22 cellular contexts compared by ENCODE assay signal in the genomic region with DNA sequence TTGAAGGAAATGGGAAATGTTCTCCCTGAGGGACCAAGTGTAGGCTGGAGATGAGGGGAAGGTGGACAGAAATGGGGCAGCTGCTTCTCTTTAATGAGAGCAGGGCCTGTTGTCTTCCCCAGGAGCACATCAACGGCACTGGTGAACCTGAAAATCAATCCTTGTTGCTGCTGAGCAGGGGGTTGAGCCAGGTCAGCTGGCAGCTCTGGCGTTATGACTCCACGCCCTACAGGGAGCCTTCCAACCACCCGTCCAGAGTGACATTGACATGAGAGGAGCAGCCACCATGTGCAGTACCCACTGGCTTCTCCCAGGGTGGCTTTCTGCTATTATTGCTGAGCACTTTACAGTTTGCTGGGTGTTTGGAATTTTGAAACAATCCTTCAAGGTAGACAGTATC.
"Had no signal": no experiment of that assay in that cellular context is flagged by ENCODE, and none has a peak within 500 bp of the region (broad histone marks: within the 10 kb centered on the region; RNA-seq: fewer than 3 reads in every experiment).

No MANE protein-coding gene starts in this region.

- H3K27me3 ChIP-seq: heart right ventricle, ovary, right atrium auricular region, sigmoid colon, testis, tibial artery had no signal

- ATAC-seq: effector memory CD8-positive, alpha-beta T cell; naive thymus-derived CD8-positive, alpha-beta T cell; stimulated activated effector memory CD8-positive, alpha-beta T cell treated with anti-CD3 and anti-CD28 coated beads, Interleukin-12 subunit alpha, Interleukin-12 subunit beta, amount 100 ng/mL, for 72 hours had no signal

- DNase-seq: cerebellar nuclear complex; cortex of kidney; effector memory CD8-positive, alpha-beta T cell; hippocampal formation; immature natural killer cell; mesenchymal stem cell; naive thymus-derived CD8-positive, alpha-beta T cell; nephron progenitor cell; occipital lobe; ovary; sigmoid colon; stimulated activated CD4-positive, alpha-beta T cell treated with anti-CD3 and anti-CD28 coated beads, Interleukin-2, amount 100 ng/mL, for 24 hours; stimulated activated CD4-positive, alpha-beta T cell treated with anti-CD3 and anti-CD28 coated beads, Interleukin-4, amount 100 ng/mL, for 24 hours; stimulated activated naive CD4-positive, alpha-beta T cell treated with Interleukin-2 at 50 U/mL for 16 hours; substantia nigra; testis; tibial artery had no signal

- H3K27ac ChIP-seq: heart right ventricle, ovary, right atrium auricular region, sigmoid colon, testis, tibial artery had no signal

- H3K36me3 ChIP-seq: heart right ventricle, ovary, right atrium auricular region, sigmoid colon, tibial artery had no signal

- H3K4me3 ChIP-seq: heart right ventricle, ovary, right atrium auricular region, sigmoid colon, testis, tibial artery had no signal

- H3K9me3 ChIP-seq: ovary, right atrium auricular region, sigmoid colon, testis, tibial artery had no signal

- FAIRE-seq: frontal cortex, keratinocyte had no signal
